ENCODE assay signal across 9 cellular contexts in genomic region chr3:187101184-187102072, GRCh38. TPM values are rescaled to one million over a fixed set of nuclear protein-coding genes. Genes with fewer than 3 reads are reported as not detected.
A peak's percentile ranks its signal among the peaks of the same experiment; 100 is the strongest.
DNase-seq lines count a peak whose midpoint lies in the region; ATAC-seq and TF ChIP-seq lines count a peak whose summit lies in the region.
"Had no signal": no experiment of that assay in that cellular context is flagged by ENCODE, and none has a peak within 500 bp of the region (broad histone marks: within the 10 kb centered on the region; RNA-seq: fewer than 3 reads in every experiment).

No MANE protein-coding gene starts in this region.

- peak; percentile 59 for DNase-seq in AG20443 (ENCODE audit: low spot score)
- peak; percentile 89 for DNase-seq in HFF-Myc (ENCODE audit: extremely low read depth, low read depth)
- peak; percentile 97 for DNase-seq in amniotic epithelial cell (ENCODE audit: low read depth)
- DNase-seq in hepatocyte (ENCODE audit: low spot score): peak; percentile 57
- DNase-seq in stimulated activated CD4-positive, alpha-beta T cell treated with anti-CD3 and anti-CD28 coated beads, Interleukin-1b, Interleukin-23, amount 100 ng/mL, for 4 hours (ENCODE audit: low read depth in 2 of 2): peak; percentile 36 to 55

- no peaks in the 10 kb centered on the region for H3K9me2 ChIP-seq in hepatocyte (replicated peaks; ENCODE audit: insufficient read depth)

- peak overlapping the region; percentile 43 for H3K4me2 ChIP-seq in hepatocyte

- H3K9me3 ChIP-seq in hepatocyte (ENCODE audit: low read depth): peaks cover under 1% of the 10 kb centered on the region

- TF ChIP-seq CTCF in HFF-Myc (IDR thresholded peaks at IDR 0.05; ENCODE audit: low read depth, low read length, missing control alignments) (no peak), hepatocyte (IDR thresholded peaks at IDR 0.05; ENCODE audit: poor library complexity) (no peak)

- H3K27ac ChIP-seq in hepatocyte: peak overlapping the region; percentile 69

- peak; percentile 94 for ATAC-seq in SK-N-SH treated with all-trans-retinoic acid at 6 μM for 48 hours
- ATAC-seq in HG03520 (IDR thresholded peaks at IDR 0.05; ENCODE audit: unreplicated experiment): no peak
- ATAC-seq in HG03571 (IDR thresholded peaks at IDR 0.05; ENCODE audit: unreplicated experiment): no peak

- H3K79me2 ChIP-seq in hepatocyte: no peaks in the 10 kb centered on the region

- H2AFZ ChIP-seq in hepatocyte: no peak overlapping the region

- H3K27me3 ChIP-seq in hepatocyte: no peaks in the 10 kb centered on the region

- H3K36me3 ChIP-seq in hepatocyte (replicated peaks; ENCODE audit: insufficient read depth, low read depth): no peaks in the 10 kb centered on the region

- H4K20me1 ChIP-seq in hepatocyte (ENCODE audit: insufficient read depth, poor library complexity, severe bottlenecking): no peaks in the 10 kb centered on the region

- H3K4me3 ChIP-seq in HFF-Myc (replicated peaks; ENCODE audit: low read depth, low read length): peak overlapping the region; percentile 16
- no peak overlapping the region for H3K4me3 ChIP-seq in hepatocyte
- H3K4me3 ChIP-seq: skin epidermis had no signal

- H3K4me1 ChIP-seq in hepatocyte (ENCODE audit: insufficient read depth): no peaks in the 10 kb centered on the region

- 77% methylated on average over 9 of the region's 9 CpGs for WGBS in hepatocyte (ENCODE audit: low lambda C conversion rate, missing lambda C conversion rate)

TF ChIP-seq in SK-N-SH treated with all-trans-retinoic acid at 6 μM for 48 hours, 23 proteins besides CTCF, POLR2A, EP300 and RAD21:
- TF ChIP-seq TCF4 (CRISPR knock-in tag; IDR thresholded peaks at IDR 0.05; ENCODE audit: borderline replicate concordance) (peak; percentile 67; the same call in 1 of the 2 replicates), ZNF70 (CRISPR knock-in tag; IDR thresholded peaks at IDR 0.05) (peak; percentile 72), CREB5 (CRISPR knock-in tag; IDR thresholded peaks at IDR 0.05; ENCODE audit: low read depth) (no peak)

RNA-seq across cellular contexts. Expression of gene RPL39L, which starts 37.9 kb away (rescaled TPM):
- total RNA-seq in hepatocyte: 9.7 and 16.8 TPM in 2 replicates
- polyA plus RNA-seq in hepatocyte: 11.1 and 12.8 TPM in 2 replicates

Comparison
In these comparisons a context has a peak if more than half of its experiments do, and no peak if none do; other contexts are left out.
1. DNase-seq: peak in every context shown above with its lines; median percentile 97 in amniotic epithelial cell; 89 in HFF-Myc; 59 in AG20443; 57 in hepatocyte; 46 in stimulated activated CD4-positive, alpha-beta T cell treated with anti-CD3 and anti-CD28 coated beads, Interleukin-1b, Interleukin-23, amount 100 ng/mL, for 4 hours.